8 cellular contexts compared by ENCODE assay signal in the genomic region with DNA sequence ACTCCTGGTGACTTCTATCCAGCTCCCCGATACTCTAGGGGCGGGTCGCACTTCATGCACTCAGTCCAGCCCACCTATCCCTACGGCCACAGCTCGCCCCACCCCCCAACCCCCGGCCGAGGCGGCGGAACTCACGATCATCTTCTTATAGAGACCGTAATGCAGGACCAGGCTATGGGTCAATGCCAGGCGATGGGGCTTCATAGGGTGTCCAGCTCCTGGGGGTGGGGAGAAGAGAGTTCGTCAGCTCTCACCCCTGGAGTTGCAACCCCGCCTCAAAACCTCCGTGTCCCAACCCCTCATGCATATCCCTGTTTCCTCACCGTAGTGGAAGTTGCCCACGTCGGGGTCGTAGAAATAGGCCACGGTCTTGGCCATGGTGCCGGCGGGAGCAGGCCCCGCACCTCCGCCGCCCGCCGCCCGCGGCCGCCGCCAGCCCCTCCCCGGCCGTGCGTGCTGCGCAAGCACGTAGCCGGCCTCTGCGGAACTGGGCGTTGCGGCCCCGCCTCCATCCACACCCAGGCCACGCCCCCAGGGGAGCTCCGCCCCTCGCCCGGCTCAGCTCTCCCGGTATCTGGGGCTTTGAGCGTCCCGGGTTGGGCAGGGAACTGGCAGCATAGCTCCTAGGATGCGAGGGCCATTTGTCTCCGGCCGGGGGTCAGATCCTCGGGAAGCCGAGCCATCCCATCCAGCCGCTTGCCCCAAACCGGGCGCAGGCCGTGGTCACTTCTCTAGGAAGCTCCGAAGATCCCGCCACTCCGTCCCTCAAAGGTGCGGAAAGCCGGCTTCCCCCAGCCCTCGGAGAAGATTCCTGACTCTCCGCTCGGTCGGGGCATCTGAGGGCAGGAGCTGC. TPM values are rescaled to one million over a fixed set of nuclear protein-coding genes. Genes with fewer than 3 reads are reported as not detected.
DNase-seq lines count a peak whose midpoint lies in the region; ATAC-seq, FAIRE-seq and TF ChIP-seq lines count a peak whose summit lies in the region.

A gene (minus strand): TSS at position 437 of the 853 bp plus-strand sequence. CDS start 59 bp downstream, at position 378.
A gene with protein sequence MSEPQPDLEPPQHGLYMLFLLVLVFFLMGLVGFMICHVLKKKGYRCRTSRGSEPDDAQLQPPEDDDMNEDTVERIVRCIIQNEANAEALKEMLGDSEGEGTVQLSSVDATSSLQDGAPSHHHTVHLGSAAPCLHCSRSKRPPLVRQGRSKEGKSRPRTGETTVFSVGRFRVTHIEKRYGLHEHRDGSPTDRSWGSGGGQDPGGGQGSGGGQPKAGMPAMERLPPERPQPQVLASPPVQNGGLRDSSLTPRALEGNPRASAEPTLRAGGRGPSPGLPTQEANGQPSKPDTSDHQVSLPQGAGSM (plus strand): TSS at position 585 of the 853 bp plus-strand sequence. CDS start 1,229 bp downstream, outside the sequence.

- peaks cover 0 to 8% (median 0%) of the 10 kb centered on the region in 3 donors for H3K27me3 ChIP-seq in psoas muscle (ENCODE audit: insufficient read depth in 3 of 3, low read length in 2 of 3)

- no peaks in the 10 kb centered on the region for H3K9me3 ChIP-seq in psoas muscle

- ATAC-seq in HG02642 (IDR thresholded peaks at IDR 0.05; ENCODE audit: poor library complexity, unreplicated experiment) (peak; percentile 79), left ventricle myocardium superior (peak; percentile 98), psoas muscle (peak; percentile 97 to 99 (median 98))

- TF ChIP-seq POLR2A in GM12891 (IDR thresholded peaks at IDR 0.05; ENCODE audit: low read depth, low read length): no peak; the same call in 1 of the 2 replicates

- H3K4me1 ChIP-seq in psoas muscle: peaks cover 18% of the 10 kb centered on the region

- 0% methylated on average over 46 to 66 of the region's 66 CpGs for WGBS in psoas muscle, 3 donors

- DNase-seq in GM12891 (ENCODE audit: insufficient read length, low spot score) (peak; percentile 90), NCI-H128 (lab: John Stamatoyannopoulos, UW; ENCODE audit: unreplicated experiment) (peak; percentile 73), amniotic epithelial cell (ENCODE audit: low read depth) (peak; percentile 77), left ventricle myocardium superior (peak; percentile 97), psoas muscle (peak; percentile 93 to 97), urothelium cell line (ENCODE audit: low spot score) (peak; percentile 94)

- intact Hi-C loops in T-helper 1 cell treated with Interleukin-12 subunit alpha and Interleukin-12 subunit beta and Interleukin-4 antibody, amounts not matched to agents 30 ng/mL and 1 ng/mL, for 36 hours (cut with micrococcal nuclease): loop anchor here (1.0 to 10.0 kb wide), 14 partner anchors 13 to 1234 kb away; a partner anchor contains a TSS
- intact Hi-C loops in left ventricle myocardium superior (cut with micrococcal nuclease) (no loop called here), psoas muscle (cut with DNase I) (no loop called here)

- peak within 1 kb of the TSS; percentile 80 for H3K27ac ChIP-seq in psoas muscle

- peaks cover 2 to 27% of the 10 kb centered on the region in 2 donors for H3K36me3 ChIP-seq in psoas muscle (ENCODE audit: insufficient read depth in 1 of 2, low read depth in 1 of 2)

- H3K4me3 ChIP-seq in psoas muscle: peak within 1 kb of the TSS; percentile 86

- no peak for TF ChIP-seq CTCF in psoas muscle (IDR thresholded peaks at IDR 0.05)

- peak; percentile 97 for FAIRE-seq in GM12891 (lab: Jason Lieb, UNC)
- no peak for FAIRE-seq in urothelium cell line (lab: Jason Lieb, UNC)

TF ChIP-seq in GM12891, 5 proteins besides CTCF, POLR2A, EP300 and RAD21:
- TF ChIP-seq PAX5 (IDR thresholded peaks at IDR 0.05; ENCODE audit: insufficient read depth, low read length, severe bottlenecking) (no peak), TAF1 (IDR thresholded peaks at IDR 0.05; ENCODE audit: low read depth, low read length) (no peak), POU2F2 (IDR thresholded peaks at IDR 0.05; ENCODE audit: low read depth, low read length) (no peak), SPI1 (IDR thresholded peaks at IDR 0.05; ENCODE audit: low read depth, low read length) (peak; percentile 32; the same call in 1 of the 2 replicates), POLR2AphosphoS5 (IDR thresholded peaks at IDR 0.05; ENCODE audit: low read depth, low read length) (no peak)
TF ChIP-seq in GM12891: peak in this region for 1.

RNA-seq across cellular contexts. Expression of the first gene that starts in this region (rescaled TPM):
- polyA plus RNA-seq in GM12891 (2012; ENCODE audit: low read depth, missing spikeins): 69.9 TPM
- 77.6 and 87.0 TPM in 2 replicates for total RNA-seq in T-helper 1 cell treated with Interleukin-12 subunit alpha and Interleukin-12 subunit beta and Interleukin-4 antibody, amounts not matched to agents 30 ng/mL and 1 ng/mL, for 36 hours
- total RNA-seq in left ventricle myocardium superior (28.9 TPM), psoas muscle (10 to 100 TPM; 16.9 to 34.1 (median 27.1) TPM)
- 10 to 100 TPM; 30.1 to 41.3 (median 34.7) TPM for polyA plus RNA-seq in psoas muscle

RNA-seq across cellular contexts. Expression of the second gene that starts in this region (rescaled TPM):
- 3.8 TPM for polyA plus RNA-seq in GM12891 (2012; ENCODE audit: low read depth, missing spikeins)
- 18.2 and 19.3 TPM in 2 replicates for total RNA-seq in T-helper 1 cell treated with Interleukin-12 subunit alpha and Interleukin-12 subunit beta and Interleukin-4 antibody, amounts not matched to agents 30 ng/mL and 1 ng/mL, for 36 hours
- total RNA-seq in left ventricle myocardium superior: 0.55 TPM
- under 1 TPM in 3 of 4 donors, not detected in 1; 0.11 to 0.66 (median 0.61) TPM for total RNA-seq in psoas muscle
- 1 to 10 TPM in 1 of 3 donors, under 1 TPM in 2; 0.31 to 1.5 (median 0.63) TPM for polyA plus RNA-seq in psoas muscle

Comparison
In these comparisons a context has a peak if more than half of its experiments do, and no peak if none do; other contexts are left out.
1. Peak in every context shown above with its lines: DNase-seq, ATAC-seq, H3K4me3 ChIP-seq and H3K27ac ChIP-seq.
2. RNA of the second gene that starts in this region (total RNA-seq): 18.2 to 19.3 TPM in T-helper 1 cell treated with Interleukin-12 subunit alpha and Interleukin-12 subunit beta and Interleukin-4 antibody, amounts not matched to agents 30 ng/mL and 1 ng/mL, for 36 hours; 0.11 to 0.66 TPM in psoas muscle and 0.55 TPM in left ventricle myocardium superior (single experiment); every median in the first group is over 10 times any median in the second.